8 cellular contexts compared by ENCODE assay signal in genomic region chr20:642398-643174, GRCh38. TPM values are rescaled to one million over a fixed set of nuclear protein-coding genes. Genes with fewer than 3 reads are reported as not detected.
DNase-seq lines count a peak whose midpoint lies in the region; TF ChIP-seq lines count a peak whose summit lies in the region.
"Had no signal": no experiment of that assay in that cellular context is flagged by ENCODE, and none has a peak within 500 bp of the region (broad histone marks: within the 10 kb centered on the region; RNA-seq: fewer than 3 reads in every experiment).

No MANE protein-coding gene starts in this region.

- WGBS in stomach, 5 donors = 4 to 10% (median 8%) methylated on average over 12 to 56 of the region's 57 CpGs

- DNase-seq in HFFc6 (no peak), cerebellar cortex (ENCODE audit: low spot score) (peak; percentile 60), immature natural killer cell (no peak), stomach (no peak), MM.1S (no peak), OCI-M2 (lab: John Stamatoyannopoulos, UW; ENCODE audit: unreplicated experiment) (no peak)
- no peak for DNase-seq in T-helper 2 cell treated with Interferon-gamma antibody and Interleukin-4, amounts not matched to agents 5 μg/mL and 100 μg/mL, for 36 hours (ENCODE audit: low spot score)
- DNase-seq: NK-92 treated with Interleukin-12 subunit alpha and Interleukin-12 subunit beta, amount 100 ng/mL, for 24 hours had no signal

- H3K4me1 ChIP-seq in stomach (peaks cover 4 to 22% (median 14%) of the 10 kb centered on the region in 4 donors), MM.1S (ENCODE audit: low read length) (no peaks in the 10 kb centered on the region)

- H3K27ac Mint-ChIP-seq in HFFc6 (no peak overlapping the region), immature natural killer cell (no peak overlapping the region)
- no peak overlapping the region for H3K27ac Mint-ChIP-seq in T-helper 2 cell treated with Interferon-gamma antibody and Interleukin-4, amounts not matched to agents 5 μg/mL and 100 μg/mL, for 36 hours

- intact Hi-C loops in stomach (cut with DNase I; ENCODE audit: low total_unique reads) = loop anchor here (10.0 kb wide), 1 partner anchor 78 kb away; no protein-coding TSS in a partner anchor

- H3K9me3 ChIP-seq in stomach (no peaks in the 10 kb centered on the region), MM.1S (replicated peaks; ENCODE audit: insufficient read depth, low read length) (no peaks in the 10 kb centered on the region)

- H3K4me2 ChIP-seq in MM.1S (ENCODE audit: low read depth, low read length) = no peak overlapping the region

- H3K9ac ChIP-seq in MM.1S (ENCODE audit: low read length) = no peak overlapping the region

- no peaks in the 10 kb centered on the region for H3K36me3 Mint-ChIP-seq in HFFc6 (ENCODE audit: low read depth)
- peaks cover 0 to 1% (median 0%) of the 10 kb centered on the region in 3 donors for H3K36me3 Mint-ChIP-seq in immature natural killer cell
- peaks cover 7% of the 10 kb centered on the region for H3K36me3 Mint-ChIP-seq in T-helper 2 cell treated with Interferon-gamma antibody and Interleukin-4, amounts not matched to agents 5 μg/mL and 100 μg/mL, for 36 hours (ENCODE audit: low read depth)

- peaks cover 7% of the 10 kb centered on the region; the same call in 1 of the 2 replicates for H4K20me1 ChIP-seq in MM.1S (ENCODE audit: insufficient read depth, low read length)

- no peak overlapping the region for H2AFZ ChIP-seq in MM.1S (ENCODE audit: low read length)

- H3K4me3 Mint-ChIP-seq in HFFc6 (peak overlapping the region; percentile 30; the same call in 1 of the 2 replicates), immature natural killer cell (peak overlapping the region; percentile 52 to 77 (median 72))
- H3K4me3 Mint-ChIP-seq in T-helper 2 cell treated with Interferon-gamma antibody and Interleukin-4, amounts not matched to agents 5 μg/mL and 100 μg/mL, for 36 hours = no peak overlapping the region

- H3K27me3 Mint-ChIP-seq in HFFc6 (ENCODE audit: insufficient read depth) = peaks cover 17% of the 10 kb centered on the region
- H3K27me3 Mint-ChIP-seq in immature natural killer cell (ENCODE audit: low read depth in 3 of 3) = peaks cover 0 to 8% (median 2%) of the 10 kb centered on the region in 3 donors
- peaks cover 18% of the 10 kb centered on the region for H3K27me3 Mint-ChIP-seq in T-helper 2 cell treated with Interferon-gamma antibody and Interleukin-4, amounts not matched to agents 5 μg/mL and 100 μg/mL, for 36 hours (ENCODE audit: low read depth)

- TF ChIP-seq POLR2A in stomach (IDR thresholded peaks at IDR 0.05) = no peak

- H3K4me3 ChIP-seq in stomach = peak overlapping the region; percentile 27 to 47 (median 38)
- no peak overlapping the region for H3K4me3 ChIP-seq in MM.1S (ENCODE audit: low read length)

- H3K9me3 Mint-ChIP-seq in HFFc6 (no peaks in the 10 kb centered on the region), immature natural killer cell (no peaks in the 10 kb centered on the region)
- no peaks in the 10 kb centered on the region for H3K9me3 Mint-ChIP-seq in T-helper 2 cell treated with Interferon-gamma antibody and Interleukin-4, amounts not matched to agents 5 μg/mL and 100 μg/mL, for 36 hours

- H3K27ac ChIP-seq in stomach (peak overlapping the region in 2 of 5 donors; percentile 32 to 47), MM.1S (ENCODE audit: low read length) (no peak overlapping the region)

- H3K27me3 ChIP-seq in stomach (peaks cover 0 to 23% (median 9%) of the 10 kb centered on the region in 3 donors), MM.1S (replicated peaks; ENCODE audit: insufficient read depth, low read length) (0 out of 2 replicates have a peak, but pooled peaks cover 5% of the 10 kb centered on the region)

- H3K36me3 ChIP-seq in stomach = peaks cover 4 to 11% (median 9%) of the 10 kb centered on the region in 4 donors
- peaks cover 2% of the 10 kb centered on the region; the same call in 1 of the 2 replicates for H3K36me3 ChIP-seq in MM.1S (replicated peaks; ENCODE audit: insufficient read depth, low read length)

- no peaks in the 10 kb centered on the region for H3K9me2 ChIP-seq in MM.1S (replicated peaks; ENCODE audit: insufficient read depth, low read length)

- H3K4me1 Mint-ChIP-seq in HFFc6 (ENCODE audit: low read depth) (peaks cover 18% of the 10 kb centered on the region), immature natural killer cell (peaks cover 17 to 21% of the 10 kb centered on the region in 2 donors)
- peaks cover 6% of the 10 kb centered on the region for H3K4me1 Mint-ChIP-seq in T-helper 2 cell treated with Interferon-gamma antibody and Interleukin-4, amounts not matched to agents 5 μg/mL and 100 μg/mL, for 36 hours (ENCODE audit: low read depth)

- no peak for TF ChIP-seq CTCF in HFFc6 (IDR thresholded peaks at IDR 0.05)
- no peak for TF ChIP-seq CTCF in stomach (IDR thresholded peaks at IDR 0.05)
- no peak for TF ChIP-seq CTCF in MM.1S (IDR thresholded peaks at IDR 0.05; ENCODE audit: low read length)

- no peaks in the 10 kb centered on the region for H3K79me2 ChIP-seq in MM.1S (ENCODE audit: low read length)

- no peak for TF ChIP-seq EP300 in stomach (IDR thresholded peaks at IDR 0.05)

- H3F3A ChIP-seq in MM.1S (ENCODE audit: insufficient read depth, low read length) = peaks cover 2% of the 10 kb centered on the region; the same call in 1 of the 2 replicates

RNA-seq across cellular contexts. Expression of gene SRXN1, which starts 10.4 kb away (rescaled TPM):
- total RNA-seq in HFFc6 (2021; fragmentation: NEBNext Ultra II Directional; extraction: Animal tissue kit (Norgen Biotek cat#: 25700)) = 10 to 100 TPM; 50.0 to 65.4 (median 58.3) TPM
- polyA plus RNA-seq in immature natural killer cell (10 to 100 TPM; 23.1 to 44.6 (median 31.0) TPM), stomach (10 to 100 TPM; 17.2 to 35.1 (median 32.1) TPM)
- 10 to 100 TPM in 4 of 5 donors, 1 to 10 TPM in 1; 6.4 to 40.1 (median 18.4) TPM for total RNA-seq in stomach

RNA-seq across cellular contexts. Expression of gene TCF15, which starts 32.5 kb away (rescaled TPM):
- total RNA-seq in HFFc6 (2021; fragmentation: NEBNext Ultra II Directional; extraction: Animal tissue kit (Norgen Biotek cat#: 25700)) = not detected
- polyA plus RNA-seq in immature natural killer cell (not detected), stomach (under 1 TPM in 2 of 3 donors, not detected in 1; 0.25 to 0.33 TPM)
- under 1 TPM in 1 of 5 donors, not detected in 4; 0.43 TPM for total RNA-seq in stomach

RNA-seq across cellular contexts. Expression of gene SCRT2, which starts 33.0 kb away (rescaled TPM):
- not detected for total RNA-seq in HFFc6 (2021; fragmentation: NEBNext Ultra II Directional; extraction: Animal tissue kit (Norgen Biotek cat#: 25700))
- polyA plus RNA-seq in immature natural killer cell = not detected
- not detected for total RNA-seq in stomach
- not detected for polyA plus RNA-seq in stomach
